ENCODE assay signal across 8 cellular contexts in genomic region chr16:67967956-67968439, GRCh38. TPM values are rescaled to one million over a fixed set of nuclear protein-coding genes. Genes with fewer than 3 reads are reported as not detected.
DNase-seq lines count a peak whose midpoint lies in the region; ATAC-seq and TF ChIP-seq lines count a peak whose summit lies in the region.

No MANE protein-coding gene starts in this region.

- TF ChIP-seq POLR2A in GM18505 (IDR thresholded peaks at IDR 0.05; ENCODE audit: borderline replicate concordance, extremely low read depth, insufficient read depth, insufficient read length), result no peak
- no peak for TF ChIP-seq POLR2A in NB4 (IDR thresholded peaks at IDR 0.05; ENCODE audit: extremely low read depth, insufficient read length)

- peaks cover 4% of the 10 kb centered on the region for H3K36me3 ChIP-seq in left ventricle myocardium inferior

- peak; percentile 18 for ATAC-seq in GM18505 (IDR thresholded peaks at IDR 0.05; ENCODE audit: unreplicated experiment)
- peak; percentile 7 for ATAC-seq in activated naive CD8-positive, alpha-beta T cell treated with anti-CD3 and anti-CD28 coated beads, Interleukin-2, amount 10 ng/mL, durations not matched to agents 7 days and 5 days (ENCODE audit: low read depth)

- H3K27ac ChIP-seq in left ventricle myocardium inferior (replicated peaks), result peak overlapping the region; percentile 100

- POLR2A ChIA-PET in activated naive CD8-positive, alpha-beta T cell treated with anti-CD3 and anti-CD28 coated beads, Interleukin-2, amount 10 ng/mL, durations not matched to agents 7 days and 5 days (lab: Charles Lee), result interaction anchor here (0.6 to 4.0 kb wide), 9 partner anchors 16 to 127 kb away, joined by 3 to 27 read pairs (median 3); partner anchors contain the start of gene PSMB10

- peak overlapping the region; percentile 100 for H3K4me3 Mint-ChIP-seq in HFFc6
- H3K4me3 Mint-ChIP-seq in activated naive CD8-positive, alpha-beta T cell treated with anti-CD3 and anti-CD28 coated beads, Interleukin-2, amount 10 ng/mL, durations not matched to agents 7 days and 5 days, result peak overlapping the region; percentile 100

- H3K9me3 ChIP-seq in left ventricle myocardium inferior (replicated peaks), result no peaks in the 10 kb centered on the region

- H3K27ac Mint-ChIP-seq in HFFc6, result peak overlapping the region; percentile 97
- peak overlapping the region; percentile 98 for H3K27ac Mint-ChIP-seq in activated naive CD8-positive, alpha-beta T cell treated with anti-CD3 and anti-CD28 coated beads, Interleukin-2, amount 10 ng/mL, durations not matched to agents 7 days and 5 days

- intact Hi-C loops in left ventricle myocardium inferior (cut with micrococcal nuclease), result no loop called here

- TF ChIP-seq CTCF in HFFc6 (IDR thresholded peaks at IDR 0.05) (no peak), NB4 (IDR thresholded peaks at IDR 0.05; ENCODE audit: low read depth, low read length) (no peak), left ventricle myocardium inferior (IDR thresholded peaks at IDR 0.05; ENCODE audit: borderline replicate concordance) (no peak), retinal pigment epithelial cell (conservative IDR thresholded peaks at IDR 0.05; ENCODE audit: low read depth, low read length) (no peak)

- DNase-seq in HFFc6, result no peak
- peak; percentile 61 for DNase-seq in NB4 (ENCODE audit: low read depth)
- DNase-seq in activated naive CD8-positive, alpha-beta T cell treated with anti-CD3 and anti-CD28 coated beads, Interleukin-2, amount 10 ng/mL, durations not matched to agents 7 days and 5 days, result peak; percentile 65
- DNase-seq in left ventricle myocardium inferior, result peak; percentile 64
- DNase-seq in retinal pigment epithelial cell (ENCODE audit: low read depth), result no peak
- no peak for DNase-seq in epidermal melanocyte (ENCODE audit: insufficient read length, low spot score)
- DNase-seq in NCI-H1436 treated with DMSO at 0.1 percent for 48 hours (lab: John Stamatoyannopoulos, UW), result no peak

- H3K4me1 Mint-ChIP-seq in HFFc6 (ENCODE audit: low read depth), result peaks cover 42% of the 10 kb centered on the region
- H3K4me1 Mint-ChIP-seq in activated naive CD8-positive, alpha-beta T cell treated with anti-CD3 and anti-CD28 coated beads, Interleukin-2, amount 10 ng/mL, durations not matched to agents 7 days and 5 days, result peaks cover 22% of the 10 kb centered on the region

- no peaks in the 10 kb centered on the region for H3K9me3 Mint-ChIP-seq in HFFc6
- H3K9me3 Mint-ChIP-seq in activated naive CD8-positive, alpha-beta T cell treated with anti-CD3 and anti-CD28 coated beads, Interleukin-2, amount 10 ng/mL, durations not matched to agents 7 days and 5 days, result no peaks in the 10 kb centered on the region

- no peaks in the 10 kb centered on the region for H3K27me3 ChIP-seq in left ventricle myocardium inferior (ENCODE audit: low read depth)

- peak overlapping the region; percentile 64 for H3K4me3 ChIP-seq in NB4 (ENCODE audit: low read depth, low read length)
- H3K4me3 ChIP-seq in left ventricle myocardium inferior, result peak overlapping the region; percentile 96
- peak overlapping the region; percentile 91 for H3K4me3 ChIP-seq in retinal pigment epithelial cell (ENCODE audit: low read length)

- peaks cover 35% of the 10 kb centered on the region for H3K36me3 Mint-ChIP-seq in HFFc6 (ENCODE audit: low read depth)
- peaks cover 3% of the 10 kb centered on the region for H3K36me3 Mint-ChIP-seq in activated naive CD8-positive, alpha-beta T cell treated with anti-CD3 and anti-CD28 coated beads, Interleukin-2, amount 10 ng/mL, durations not matched to agents 7 days and 5 days

- H3K27me3 Mint-ChIP-seq in HFFc6 (ENCODE audit: insufficient read depth), result peaks cover 6% of the 10 kb centered on the region; the same call in 1 of the 2 replicates
- H3K27me3 Mint-ChIP-seq in activated naive CD8-positive, alpha-beta T cell treated with anti-CD3 and anti-CD28 coated beads, Interleukin-2, amount 10 ng/mL, durations not matched to agents 7 days and 5 days, result no peaks in the 10 kb centered on the region

- peaks cover 65% of the 10 kb centered on the region for H3K4me1 ChIP-seq in left ventricle myocardium inferior

RNA-seq across cellular contexts. Expression of gene SLC12A4, which starts 0.4 kb away (rescaled TPM):
- 100 to 1,000 TPM in 1 of 6 experiments, 10 to 100 TPM in 5; 89.8 to 113 (median 98.9) TPM for total RNA-seq in HFFc6 (2021; fragmentation: NEBNext Ultra II Directional; extraction: Animal tissue kit (Norgen Biotek cat#: 25700))
- 10 to 100 TPM; 43.9 to 48.7 TPM for total RNA-seq in activated naive CD8-positive, alpha-beta T cell treated with anti-CD3 and anti-CD28 coated beads, Interleukin-2, amount 10 ng/mL, durations not matched to agents 7 days and 5 days
- total RNA-seq in left ventricle myocardium inferior, result 79.2 TPM

RNA-seq across cellular contexts. Expression of gene DPEP3, which starts 12.3 kb away (rescaled TPM):
- not detected for total RNA-seq in HFFc6 (2021; fragmentation: NEBNext Ultra II Directional; extraction: Animal tissue kit (Norgen Biotek cat#: 25700))
- under 1 TPM; 0.54 to 0.64 TPM for total RNA-seq in activated naive CD8-positive, alpha-beta T cell treated with anti-CD3 and anti-CD28 coated beads, Interleukin-2, amount 10 ng/mL, durations not matched to agents 7 days and 5 days
- not detected for total RNA-seq in left ventricle myocardium inferior

RNA-seq across cellular contexts. Expression of gene LCAT, which starts 24.1 kb away (rescaled TPM):
- 10 to 100 TPM; 17.6 to 21.8 (median 19.8) TPM for total RNA-seq in HFFc6 (2021; fragmentation: NEBNext Ultra II Directional; extraction: Animal tissue kit (Norgen Biotek cat#: 25700))
- 10 to 100 TPM; 17.6 to 23.6 TPM for total RNA-seq in activated naive CD8-positive, alpha-beta T cell treated with anti-CD3 and anti-CD28 coated beads, Interleukin-2, amount 10 ng/mL, durations not matched to agents 7 days and 5 days
- total RNA-seq in left ventricle myocardium inferior, result 23.2 TPM

RNA-seq across cellular contexts. Expression of gene DPEP2, which starts 31.3 kb away (rescaled TPM):
- total RNA-seq in HFFc6 (2021; fragmentation: NEBNext Ultra II Directional; extraction: Animal tissue kit (Norgen Biotek cat#: 25700)), result not detected
- 10 to 100 TPM; 27.5 to 28.6 TPM for total RNA-seq in activated naive CD8-positive, alpha-beta T cell treated with anti-CD3 and anti-CD28 coated beads, Interleukin-2, amount 10 ng/mL, durations not matched to agents 7 days and 5 days
- total RNA-seq in left ventricle myocardium inferior, result 0.99 TPM

RNA-seq across cellular contexts. Expression of gene PSMB10, which starts 31.3 kb away (rescaled TPM):
- total RNA-seq in HFFc6 (2021; fragmentation: NEBNext Ultra II Directional; extraction: Animal tissue kit (Norgen Biotek cat#: 25700)), result 10 to 100 TPM; 36.3 to 49.7 (median 40.0) TPM
- total RNA-seq in activated naive CD8-positive, alpha-beta T cell treated with anti-CD3 and anti-CD28 coated beads, Interleukin-2, amount 10 ng/mL, durations not matched to agents 7 days and 5 days, result 100 to 1,000 TPM; 220 to 246 TPM
- total RNA-seq in left ventricle myocardium inferior, result 55.8 TPM

Comparison
In these comparisons a context has a peak if more than half of its experiments do, and no peak if none do; other contexts are left out.
1. DNase-seq: peak in NB4 (single experiment), activated naive CD8-positive, alpha-beta T cell treated with anti-CD3 and anti-CD28 coated beads, Interleukin-2, amount 10 ng/mL, durations not matched to agents 7 days and 5 days (single experiment) and left ventricle myocardium inferior (single experiment); none in HFFc6 (single experiment), retinal pigment epithelial cell (single experiment), epidermal melanocyte (single experiment) and NCI-H1436 treated with DMSO at 0.1 percent for 48 hours (single experiment).
2. Peak in every context shown above with its lines, with median percentiles within 50 percentile points of each other: H3K4me3 ChIP-seq.